Comparison of ENCODE assay signal across 18 cellular contexts in genomic region chr12:24222968-24223367, GRCh38.
DNase-seq lines count a peak whose midpoint lies in the region; TF ChIP-seq lines count a peak whose summit lies in the region.
"Had no signal": no experiment of that assay in that cellular context is flagged by ENCODE, and none has a peak within 500 bp of the region (broad histone marks: within the 10 kb centered on the region; RNA-seq: fewer than 3 reads in every experiment).

No MANE protein-coding gene starts in this region.

- H3K4me1 ChIP-seq in right atrium auricular region = no peaks in the 10 kb centered on the region
- no peaks in the 10 kb centered on the region for H3K4me1 ChIP-seq in effector memory CD4-positive, alpha-beta T cell (ENCODE audit: control insufficient read depth, insufficient read depth, low read length, poor library complexity, severe bottlenecking)
- H3K4me1 ChIP-seq: Peyer's patch, uterus had no signal

- H3K36me3 ChIP-seq in right atrium auricular region = no peaks in the 10 kb centered on the region
- H3K36me3 ChIP-seq in effector memory CD4-positive, alpha-beta T cell (ENCODE audit: control insufficient read depth, insufficient read depth, low read length) = no peaks in the 10 kb centered on the region
- H3K36me3 ChIP-seq: Peyer's patch, uterus had no signal

- H3K4me3 ChIP-seq in fibroblast of the aortic adventitia (ENCODE audit: low read depth, low read length) = no peak overlapping the region
- no peak overlapping the region for H3K4me3 ChIP-seq in right atrium auricular region
- no peak overlapping the region for H3K4me3 ChIP-seq in effector memory CD4-positive, alpha-beta T cell (ENCODE audit: insufficient read depth, low read depth, low read length, poor library complexity, severe bottlenecking)
- H3K4me3 ChIP-seq: Peyer's patch, uterus had no signal

- no peak overlapping the region for H3K27ac ChIP-seq in right atrium auricular region
- H3K27ac ChIP-seq in effector memory CD4-positive, alpha-beta T cell (ENCODE audit: insufficient read depth, low read length, poor library complexity, severe bottlenecking) = no peak overlapping the region
- H3K27ac ChIP-seq: Peyer's patch, uterus had no signal

- peak; percentile 2 to 8 for DNase-seq in Kasumi-1 (lab: John Stamatoyannopoulos, UW)
- DNase-seq in amniotic epithelial cell (ENCODE audit: low read depth) = peak; percentile 79
- DNase-seq in fibroblast of the aortic adventitia (ENCODE audit: low read depth) = peak; percentile 46
- peak; percentile 13 for DNase-seq in smooth muscle cell of the brain vasculature (ENCODE audit: low read depth, low spot score)
- DNase-seq in NCI-H345 (lab: John Stamatoyannopoulos, UW) = no peak
- no peak for DNase-seq in right atrium auricular region (ENCODE audit: low spot score)
- DNase-seq in effector memory CD4-positive, alpha-beta T cell = no peak
- DNase-seq: activated CD4-positive, alpha-beta T cell treated with anti-CD3 and anti-CD28 coated beads for 48 hours; activated T-cell treated with anti-CD3 and anti-CD28 coated beads, Interleukin-2, amount 50 U/mL, for 4 hours; CD8-positive, alpha-beta memory T cell; head of caudate nucleus; natural killer cell; NCI-H1417; NCI-H510A treated with DMSO at 0.1 percent for 48 hours; Peyer's patch; right cardiac atrium; stimulated activated naive B cell treated with anti-CD40 and anti-IgM and Interleukin-4, amounts not matched to agents 10 μg/mL and 1 μg/mL and 100 μg/mL, for 72 hours; uterus had no signal

- TF ChIP-seq CTCF in fibroblast of the aortic adventitia (IDR thresholded peaks at IDR 0.05; ENCODE audit: insufficient read depth, low read length) = no peak
- no peak for TF ChIP-seq CTCF in right atrium auricular region (IDR thresholded peaks at IDR 0.05)

- H3K9me3 ChIP-seq in right atrium auricular region = no peaks in the 10 kb centered on the region
- H3K9me3 ChIP-seq in effector memory CD4-positive, alpha-beta T cell (ENCODE audit: control insufficient read depth, low read length) = no peaks in the 10 kb centered on the region
- H3K9me3 ChIP-seq: Peyer's patch, uterus had no signal

- no peaks in the 10 kb centered on the region for H3K27me3 ChIP-seq in right atrium auricular region
- H3K27me3 ChIP-seq in effector memory CD4-positive, alpha-beta T cell (replicated peaks; ENCODE audit: control insufficient read depth, insufficient read depth, low read length, poor library complexity, severe bottlenecking) = no peaks in the 10 kb centered on the region
- H3K27me3 ChIP-seq: Peyer's patch, uterus had no signal

Comparison
In these comparisons a context has a peak if more than half of its experiments do, and no peak if none do; other contexts are left out.
1. DNase-seq: peak in Kasumi-1 (2 of 2), amniotic epithelial cell (single experiment), fibroblast of the aortic adventitia (single experiment) and smooth muscle cell of the brain vasculature (single experiment); none in NCI-H345 (single experiment), right atrium auricular region (single experiment) and effector memory CD4-positive, alpha-beta T cell (0 of 3).